In genomic region chr15:72507402-72507801, GRCh38 we compare ENCODE assay signal across 30 cellular contexts.
"Had no signal": no experiment of that assay in that cellular context is flagged by ENCODE, and none has a peak within 500 bp of the region (broad histone marks: within the 10 kb centered on the region; RNA-seq: fewer than 3 reads in every experiment).

No MANE protein-coding gene starts in this region.

- H3K27ac ChIP-seq: neutrophil, pancreas, psoas muscle, skin epidermis, spleen, suprapubic skin, testis, tibial artery, transverse colon, upper lobe of right lung, uterus had no signal

- H3K27me3 ChIP-seq: neutrophil, pancreas, spleen, suprapubic skin, testis, tibial artery, transverse colon, upper lobe of right lung, uterus had no signal

- H3K36me3 Mint-ChIP-seq: natural killer cell treated with Interleukin-12 subunit alpha and Interleukin-12 subunit beta and Interleukin-15 and Interleukin-18, amount 100 ng/mL, for 72 hours had no signal

- H3K4me1 Mint-ChIP-seq: nephron progenitor cell had no signal

- H3K27ac Mint-ChIP-seq: natural killer cell treated with Interleukin-12 subunit alpha and Interleukin-12 subunit beta and Interleukin-15 and Interleukin-18, amount 100 ng/mL, for 72 hours; nephron progenitor cell; stimulated activated memory B cell treated with anti-CD40 and anti-IgM and Interleukin-4, amounts not matched to agents 10 μg/mL and 1 μg/mL and 100 μg/mL, for 72 hours; stimulated activated naive CD8-positive, alpha-beta T cell treated with anti-CD3 and anti-CD28 coated beads, Interleukin-15, amount 100 ng/mL, for 72 hours; type B pancreatic cell had no signal

- H3K4me2 ChIP-seq: smooth muscle cell had no signal

- H3K36me3 ChIP-seq: neutrophil, pancreas, suprapubic skin, tibial artery, transverse colon, upper lobe of right lung, uterus had no signal

- H3K4me3 Mint-ChIP-seq: natural killer cell treated with Interleukin-12 subunit alpha and Interleukin-12 subunit beta and Interleukin-15 and Interleukin-18, amount 100 ng/mL, for 72 hours; nephron progenitor cell; neural crest cell; stimulated activated memory B cell treated with anti-CD40 and anti-IgM and Interleukin-4, amounts not matched to agents 10 μg/mL and 1 μg/mL and 100 μg/mL, for 72 hours; stimulated activated naive CD8-positive, alpha-beta T cell treated with anti-CD3 and anti-CD28 coated beads, Interleukin-15, amount 100 ng/mL, for 72 hours; type B pancreatic cell had no signal

- H3K9me3 Mint-ChIP-seq: naive thymus-derived CD8-positive, alpha-beta T cell; natural killer cell treated with Interleukin-12 subunit alpha and Interleukin-12 subunit beta and Interleukin-15 and Interleukin-18, amount 100 ng/mL, for 72 hours; neural crest cell; stimulated activated memory B cell treated with anti-CD40 and anti-IgM and Interleukin-4, amounts not matched to agents 10 μg/mL and 1 μg/mL and 100 μg/mL, for 72 hours; stimulated activated naive CD8-positive, alpha-beta T cell treated with anti-CD3 and anti-CD28 coated beads, Interleukin-15, amount 100 ng/mL, for 72 hours; type B pancreatic cell had no signal

- ATAC-seq: naive thymus-derived CD8-positive, alpha-beta T cell; natural killer cell treated with Interleukin-12 subunit alpha and Interleukin-12 subunit beta and Interleukin-15 and Interleukin-18, amount 100 ng/mL, for 72 hours; pancreas; psoas muscle; right cardiac atrium; sciatic nerve; stimulated activated memory B cell treated with anti-CD40 and anti-IgM and Interleukin-4, amounts not matched to agents 10 μg/mL and 1 μg/mL and 100 μg/mL, for 72 hours; stimulated activated naive CD8-positive, alpha-beta T cell treated with anti-CD3 and anti-CD28 coated beads, Interleukin-15, amount 100 ng/mL, for 72 hours; stimulated activated naive CD8-positive, alpha-beta T cell treated with anti-CD3 and anti-CD28 coated beads, Interleukin-15, Interleukin-2, amounts not matched to agents 100 U/mL and 50 U/mL, for 24 hours; upper lobe of right lung had no signal

- H3K4me3 ChIP-seq: pancreas, psoas muscle, skin epidermis, smooth muscle cell, spleen, suprapubic skin, testis, tibial artery, transverse colon, upper lobe of right lung, uterus had no signal

- H3K27me3 Mint-ChIP-seq: naive thymus-derived CD8-positive, alpha-beta T cell; natural killer cell treated with Interleukin-12 subunit alpha and Interleukin-12 subunit beta and Interleukin-15 and Interleukin-18, amount 100 ng/mL, for 72 hours; stimulated activated memory B cell treated with anti-CD40 and anti-IgM and Interleukin-4, amounts not matched to agents 10 μg/mL and 1 μg/mL and 100 μg/mL, for 72 hours; stimulated activated naive CD8-positive, alpha-beta T cell treated with anti-CD3 and anti-CD28 coated beads, Interleukin-15, amount 100 ng/mL, for 72 hours; type B pancreatic cell had no signal

- H3K9me3 ChIP-seq: neutrophil, pancreas, psoas muscle, spleen, suprapubic skin, testis, tibial artery, transverse colon, upper lobe of right lung, uterus had no signal

- H3K4me1 ChIP-seq: testis, uterus had no signal

- DNase-seq: naive thymus-derived CD8-positive, alpha-beta T cell; nephron progenitor cell; nucleus accumbens; pancreas; psoas muscle; right cardiac atrium; spleen; stimulated activated CD4-positive, alpha-beta T cell treated with anti-CD3 and anti-CD28 coated beads, Interleukin-12 subunit alpha, Interleukin-12 subunit beta, amount 100 ng/mL, for 4 hours; stimulated activated CD4-positive, alpha-beta T cell treated with anti-CD3 and anti-CD28 coated beads, Interleukin-1b, Interleukin-23, amount 100 ng/mL, for 48 hours; stimulated activated CD4-positive, alpha-beta T cell treated with anti-CD3 and anti-CD28 coated beads, Interleukin-4, amount 100 ng/mL, for 1 hour; stimulated activated CD4-positive, alpha-beta T cell treated with anti-CD3 and anti-CD28 coated beads, Interleukin-4, amount 100 ng/mL, for 4 hours; stimulated activated CD8-positive, alpha-beta memory T cell treated with anti-CD3 and anti-CD28 coated beads, Interleukin-4, amount 100 ng/mL, for 48 hours; stimulated activated naive CD4-positive, alpha-beta T cell; stimulated activated naive CD8-positive, alpha-beta T cell treated with anti-CD3 and anti-CD28 coated beads, Interleukin-15, amount 100 ng/mL, for 72 hours; stimulated activated naive CD8-positive, alpha-beta T cell treated with anti-CD3 and anti-CD28 coated beads, Interleukin-15, Interleukin-2, amounts not matched to agents 100 U/mL and 50 U/mL, for 24 hours; substantia nigra; testis; tibial artery; transverse colon; upper lobe of right lung; uterus had no signal
